In the genomic region with DNA sequence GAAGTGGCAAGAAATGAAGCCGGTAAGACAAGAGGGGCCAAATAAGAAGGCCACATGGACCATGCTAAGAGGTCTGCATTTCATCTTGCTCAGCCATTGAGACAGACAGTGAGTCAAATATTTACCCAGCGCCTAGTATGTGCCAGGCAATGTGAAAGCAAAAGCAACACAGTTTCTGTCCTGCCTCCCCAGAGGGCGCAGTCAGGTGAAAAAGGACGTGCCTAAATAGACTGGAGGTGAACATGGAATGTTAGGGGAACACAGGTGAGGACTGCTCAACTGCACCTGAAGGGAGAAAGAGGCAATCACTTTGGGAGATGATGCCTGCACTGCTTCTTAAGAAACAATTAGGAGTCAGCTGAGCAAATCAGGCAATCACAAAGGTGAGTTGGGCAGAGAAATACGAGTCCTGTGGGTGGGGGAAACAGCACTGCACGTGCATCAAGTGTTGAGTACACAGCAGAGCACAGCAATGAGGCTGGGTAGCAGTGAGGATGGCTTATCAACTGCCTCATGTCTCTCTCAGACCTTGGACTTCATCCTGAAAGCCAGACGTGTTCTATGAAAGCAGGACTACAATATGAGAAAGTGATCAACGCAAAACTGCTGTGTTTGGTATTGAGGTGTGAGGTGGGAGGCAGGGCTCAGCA, we compare ENCODE assay signal across 7 cellular contexts.
A peak's percentile ranks its signal among the peaks of the same experiment; 100 is the strongest.
DNase-seq lines count a peak whose midpoint lies in the region; ATAC-seq and TF ChIP-seq lines count a peak whose summit lies in the region.

No MANE protein-coding gene starts in this region.

- no peaks in the 10 kb centered on the region for H3K79me2 ChIP-seq in OCI-LY1 (ENCODE audit: insufficient read depth, low read length)

- H3K36me3 ChIP-seq in OCI-LY1 (ENCODE audit: insufficient read depth, low read length) (peaks cover 13% of the 10 kb centered on the region), mucosa of rectum (ENCODE audit: control insufficient read depth in 2 of 2, insufficient read depth in 2 of 2, low read length in 2 of 2) (peaks cover 0 to 3% of the 10 kb centered on the region in 2 donors), esophagus squamous epithelium (peaks cover 0 to 6% (median 0%) of the 10 kb centered on the region in 3 donors)

- H3F3A ChIP-seq in OCI-LY1 (ENCODE audit: insufficient read depth, low read length), result no peaks in the 10 kb centered on the region

- no peaks in the 10 kb centered on the region for H3K27me3 ChIP-seq in OCI-LY1 (ENCODE audit: insufficient read depth, low read length)
- H3K27me3 ChIP-seq in mucosa of rectum (ENCODE audit: control insufficient read depth in 2 of 2, insufficient read depth in 2 of 2, low read length in 2 of 2), result no peaks in the 10 kb centered on the region
- H3K27me3 ChIP-seq in esophagus squamous epithelium, result no peaks in the 10 kb centered on the region

- H3K9ac ChIP-seq in OCI-LY1 (ENCODE audit: low read length), result peak overlapping the region; percentile 36; the same call in 1 of the 2 replicates
- no peak overlapping the region for H3K9ac ChIP-seq in mucosa of rectum (ENCODE audit: low read depth in 1 of 2, low read length in 2 of 2)

- H3K4me1 ChIP-seq in OCI-LY1 (ENCODE audit: insufficient read depth, low read length, severe bottlenecking) (peaks cover 54% of the 10 kb centered on the region), mucosa of rectum (ENCODE audit: control insufficient read depth in 2 of 2, insufficient read depth in 2 of 2, low read length in 2 of 2) (peaks cover 0 to 4% of the 10 kb centered on the region in 2 donors), esophagus squamous epithelium (peaks cover 0 to 12% (median 0%) of the 10 kb centered on the region in 3 donors)

- H3K4me2 ChIP-seq in OCI-LY1 (ENCODE audit: low read length), result peak overlapping the region; percentile 71

- 66 to 69% methylated on average over 8 of the region's 8 CpGs for WGBS in esophagus squamous epithelium, 2 donors

- no peak for TF ChIP-seq POLR2A in esophagus squamous epithelium (IDR thresholded peaks at IDR 0.05)

- H3K4me3 ChIP-seq in OCI-LY1 (ENCODE audit: low read depth, low read length, poor library complexity, severe bottlenecking) (peak overlapping the region; percentile 44), mucosa of rectum (ENCODE audit: low read length in 2 of 2) (peak overlapping the region; percentile 8 to 14), esophagus squamous epithelium (no peak overlapping the region)

- peak; percentile 67 for TF ChIP-seq CTCF in OCI-LY1 (IDR thresholded peaks at IDR 0.05; ENCODE audit: low read length)
- no peak for TF ChIP-seq CTCF in esophagus squamous epithelium (IDR thresholded peaks at IDR 0.05)

- H4K20me1 ChIP-seq in OCI-LY1 (ENCODE audit: insufficient read depth, low read length), result no peaks in the 10 kb centered on the region

- peak overlapping the region; percentile 61 for H3K27ac ChIP-seq in OCI-LY1 (ENCODE audit: low read depth, low read length, poor library complexity, severe bottlenecking)
- no peak overlapping the region for H3K27ac ChIP-seq in mucosa of rectum (ENCODE audit: low read depth in 2 of 2, low read length in 2 of 2)
- H3K27ac ChIP-seq in esophagus squamous epithelium, result no peak overlapping the region

- intact Hi-C loops in esophagus squamous epithelium (cut with DNase I), result no loop called here

- DNase-seq in DMS79 (lab: John Stamatoyannopoulos, UW), result no peak
- no peak for DNase-seq in esophagus squamous epithelium (lab: John Stamatoyannopoulos, UW)
- DNase-seq in glomerular visceral epithelial cell (ENCODE audit: extremely low spot score), result no peak

- H3K9me2 ChIP-seq in OCI-LY1 (ENCODE audit: low read depth, low read length), result no peaks in the 10 kb centered on the region

- peak; percentile 93 for ATAC-seq in GM18867 (IDR thresholded peaks at IDR 0.05; ENCODE audit: unreplicated experiment)
- ATAC-seq in HG02610 (IDR thresholded peaks at IDR 0.05; ENCODE audit: unreplicated experiment), result peak; percentile 92

- peaks cover 11% of the 10 kb centered on the region for H3K9me3 ChIP-seq in OCI-LY1 (ENCODE audit: low read length)
- peaks cover 0 to 2% of the 10 kb centered on the region in 2 donors for H3K9me3 ChIP-seq in mucosa of rectum (ENCODE audit: control insufficient read depth in 2 of 2, low read length in 2 of 2)
- H3K9me3 ChIP-seq in esophagus squamous epithelium, result peaks cover 0 to 5% (median 3%) of the 10 kb centered on the region in 3 donors

- H2AFZ ChIP-seq in OCI-LY1 (ENCODE audit: low read length), result no peak overlapping the region

Comparison
In these comparisons a context has a peak if more than half of its experiments do, and no peak if none do; other contexts are left out.
1. H3K4me3 ChIP-seq: peak in OCI-LY1 (single experiment) and mucosa of rectum (2 of 2); none in esophagus squamous epithelium (0 of 4).